Comparison of ENCODE assay signal across 20 cellular contexts in genomic region chr10:23051278-23051677, GRCh38.
"Had no signal": no experiment of that assay in that cellular context is flagged by ENCODE, and none has a peak within 500 bp of the region (broad histone marks: within the 10 kb centered on the region; RNA-seq: fewer than 3 reads in every experiment).

No MANE protein-coding gene starts in this region.

- H3K4me3 Mint-ChIP-seq: dendritic cell treated with granulocyte-macrophage colony-stimulating factor and Interleukin-4, amounts not matched to agents 40 ng/mL and 50 ng/mL, for 4 days; mesothelial cell of epicardium had no signal

- H3K36me3 Mint-ChIP-seq: mesothelial cell of epicardium had no signal

- H3K4me3 ChIP-seq: colonic mucosa, gastroesophageal sphincter, heart right ventricle, left lung, lower lobe of right lung, mucosa of descending colon had no signal

- H3K27me3 ChIP-seq: colonic mucosa, foreskin keratinocyte, gastroesophageal sphincter had no signal

- H3K27ac ChIP-seq: colonic mucosa, epithelial cell of prostate, foreskin keratinocyte, gastroesophageal sphincter, heart right ventricle, left lung, lower lobe of right lung had no signal

- H3K27ac Mint-ChIP-seq: dendritic cell treated with granulocyte-macrophage colony-stimulating factor and Interleukin-4, amounts not matched to agents 40 ng/mL and 50 ng/mL, for 4 days; mesothelial cell of epicardium had no signal

- H3K4me1 ChIP-seq: colonic mucosa, left lung, lower lobe of right lung had no signal

- H3K9me3 Mint-ChIP-seq: dendritic cell treated with granulocyte-macrophage colony-stimulating factor and Interleukin-4, amounts not matched to agents 40 ng/mL and 50 ng/mL, for 4 days; mesothelial cell of epicardium had no signal

- H3K9me3 ChIP-seq: colonic mucosa, gastroesophageal sphincter, heart right ventricle, left lung, lower lobe of right lung, mucosa of descending colon had no signal

- ATAC-seq: esophagus mucosa, foreskin keratinocyte, gastroesophageal sphincter, left cardiac atrium, left lung, lower lobe of right lung, mucosa of descending colon had no signal

- H3K36me3 ChIP-seq: colonic mucosa, gastroesophageal sphincter, heart right ventricle, left lung, lower lobe of right lung had no signal

- DNase-seq: cerebellar nuclear complex; colonic mucosa; cortex of kidney; effector memory CD4-positive, alpha-beta T cell; erythroblast; foreskin keratinocyte; head of caudate nucleus; heart right ventricle; hippocampal formation; left cardiac atrium; left lung; left ventricle myocardium superior; lower lobe of right lung; mesenchymal stem cell; mucosa of descending colon had no signal
